Comparison of ENCODE assay signal across 18 cellular contexts in the genomic region with DNA sequence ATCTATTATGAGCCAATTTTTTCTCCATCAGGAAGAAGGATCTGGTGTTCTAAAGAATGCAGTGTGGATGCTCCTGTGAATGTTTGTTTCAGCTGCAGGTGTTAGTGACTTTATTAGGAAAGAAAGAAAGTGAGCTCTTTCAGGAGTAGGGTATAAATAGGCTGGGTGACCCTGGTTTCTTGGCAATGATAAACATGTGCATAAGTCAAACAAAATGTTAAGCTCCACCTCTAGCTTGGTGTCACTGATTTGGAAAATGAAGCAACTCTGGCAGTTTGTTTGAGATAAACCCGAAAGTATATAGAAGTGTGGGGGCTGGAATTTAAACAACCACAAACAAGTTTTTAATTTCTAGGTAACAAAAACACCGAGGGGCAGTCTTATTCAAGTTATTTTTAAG.
DNase-seq lines count a peak whose midpoint lies in the region; ATAC-seq, FAIRE-seq and TF ChIP-seq lines count a peak whose summit lies in the region.
"Had no signal": no experiment of that assay in that cellular context is flagged by ENCODE, and none has a peak within 500 bp of the region (broad histone marks: within the 10 kb centered on the region; RNA-seq: fewer than 3 reads in every experiment).

No MANE protein-coding gene starts in this region.

- intact Hi-C loops in HepG2 (cut with micrococcal nuclease; ENCODE audit: unreplicated experiment) = no loop called here

- no peaks in the 10 kb centered on the region for H3K9me2 ChIP-seq in MM.1S (replicated peaks; ENCODE audit: insufficient read depth, low read length)

- no peak overlapping the region for H2AFZ ChIP-seq in HepG2 (ENCODE audit: low read length)
- no peak overlapping the region for H2AFZ ChIP-seq in MM.1S (ENCODE audit: low read length)
- H2AFZ ChIP-seq: GM23338 had no signal

- H3K4me3 ChIP-seq in liver (ENCODE audit: low read depth in 1 of 3, low read length in 3 of 3) = no peak overlapping the region
- no peak overlapping the region for H3K4me3 ChIP-seq in HepG2 (replicated peaks in 1 of 3; ENCODE audit: insufficient read depth in 1 of 3, low read depth in 2 of 3, low read length in 3 of 3)
- no peak overlapping the region for H3K4me3 ChIP-seq in MM.1S (ENCODE audit: low read length)
- H3K4me3 ChIP-seq: A549, GM23338 had no signal

- H3K4me1 ChIP-seq in liver (ENCODE audit: control insufficient read depth in 4 of 4, insufficient read depth in 4 of 4, low read length in 3 of 4) (no peaks in the 10 kb centered on the region), HepG2 (ENCODE audit: insufficient read depth, low read length) (no peaks in the 10 kb centered on the region; the same call in 1 of the 2 replicates), MM.1S (ENCODE audit: low read length) (peaks cover 20% of the 10 kb centered on the region)
- H3K4me1 ChIP-seq: A549 had no signal

- H3K27ac ChIP-seq in liver (ENCODE audit: low read depth in 1 of 2, low read length in 2 of 2) (no peak overlapping the region), HepG2 (ENCODE audit: extremely low read length, insufficient read depth, low read length) (no peak overlapping the region), MM.1S (ENCODE audit: low read length) (peak overlapping the region; percentile 39; the same call in 1 of the 2 replicates)
- H3K27ac ChIP-seq: A549 had no signal

- peaks cover 0 to 2% (median 0%) of the 10 kb centered on the region in 4 donors for H3K9me3 ChIP-seq in liver (ENCODE audit: control insufficient read depth in 4 of 4, low read length in 3 of 4)
- H3K9me3 ChIP-seq in HepG2 (ENCODE audit: low read length) = no peaks in the 10 kb centered on the region
- H3K9me3 ChIP-seq in MM.1S (replicated peaks; ENCODE audit: insufficient read depth, low read length) = no peaks in the 10 kb centered on the region
- H3K9me3 ChIP-seq: A549 had no signal

- H4K20me1 ChIP-seq in HepG2 (ENCODE audit: insufficient read depth, low read length) = no peaks in the 10 kb centered on the region
- H4K20me1 ChIP-seq in MM.1S (ENCODE audit: insufficient read depth, low read length) = no peaks in the 10 kb centered on the region

- POLR2A ChIA-PET in HepG2 (lab: Yijun Ruan, JAX) = no interaction called here

- 31% methylated on average over 2 of the region's 2 CpGs for WGBS in liver
- 70% methylated on average over 2 of the region's 2 CpGs for WGBS in HepG2 (ENCODE audit: low lambda C conversion rate)

- H3K79me2 ChIP-seq in HepG2 (ENCODE audit: insufficient read depth, low read length) (no peaks in the 10 kb centered on the region), MM.1S (ENCODE audit: low read length) (no peaks in the 10 kb centered on the region)

- H3K27me3 ChIP-seq in liver (ENCODE audit: control insufficient read depth in 4 of 4, insufficient read depth in 4 of 4, low read length in 3 of 4) (peaks cover 0 to 3% (median 0%) of the 10 kb centered on the region in 4 donors), HepG2 (ENCODE audit: control insufficient read depth in 1 of 2, insufficient read depth in 2 of 2, low read length in 2 of 2) (no peaks in the 10 kb centered on the region), MM.1S (replicated peaks; ENCODE audit: insufficient read depth, low read length) (no peaks in the 10 kb centered on the region)

- TF ChIP-seq CTCF in liver (IDR thresholded peaks at IDR 0.05; ENCODE audit: low read depth, low read length, missing input control) = no peak
- TF ChIP-seq CTCF in HepG2 (CRISPR knock-in tag; IDR thresholded peaks at IDR 0.05) = no peak
- no peak for TF ChIP-seq CTCF in MM.1S (IDR thresholded peaks at IDR 0.05; ENCODE audit: low read length)

- no peak overlapping the region for H3K4me2 ChIP-seq in HepG2 (ENCODE audit: low read depth, low read length)
- peak overlapping the region; percentile 13; the same call in 1 of the 2 replicates for H3K4me2 ChIP-seq in MM.1S (ENCODE audit: low read depth, low read length)
- H3K4me2 ChIP-seq: A549, GM23338 had no signal

- in situ Hi-C loops in HepG2 (cut with HindIII; ENCODE audit: extremely low pct_ligation_motif_present, low pct_unique_long_range_greater_than_20kb) = no loop called here

- no peak for TF ChIP-seq RAD21 in liver (IDR thresholded peaks at IDR 0.05)
- TF ChIP-seq RAD21 in HepG2 (CRISPR knock-in tag; IDR thresholded peaks at IDR 0.05) = no peak

- ATAC-seq in HepG2 = no peak
- peak; percentile 40 for ATAC-seq in left lobe of liver
- ATAC-seq: A549; CD8-positive, alpha-beta T cell; GM23338 had no signal

- no peak for FAIRE-seq in HepG2 (lab: Jason Lieb, UNC)
- FAIRE-seq: D721Med, G401.6, GM12892 had no signal

- CTCF ChIA-PET in HepG2 (lab: Yijun Ruan, JAX; ENCODE audit: low intra/inter-chr PET ratio, low total read pairs) = no interaction called here

- TF ChIP-seq EP300 in HepG2 (IDR thresholded peaks at IDR 0.05; ENCODE audit: low read depth in 2 of 2, low read length in 2 of 2) = no peak
- no peak for TF ChIP-seq EP300 in HepG2 (CRISPR knock-in tag; IDR thresholded peaks at IDR 0.05; ENCODE audit: borderline replicate concordance)

- no peak overlapping the region for H3K9ac ChIP-seq in liver (ENCODE audit: low read depth in 1 of 2, low read length in 2 of 2)
- no peak overlapping the region for H3K9ac ChIP-seq in HepG2 (ENCODE audit: insufficient read depth, low read depth, low read length)
- no peak overlapping the region for H3K9ac ChIP-seq in MM.1S (ENCODE audit: low read length)

- BruUV-seq in HepG2 (replicated peaks; lab: Mats Ljungman, UMichigan) = no TSS peak

- H3F3A ChIP-seq in MM.1S (ENCODE audit: insufficient read depth, low read length) = no peaks in the 10 kb centered on the region; the same call in 1 of the 2 replicates

- DNase-seq in HepG2 (ENCODE audit: low spot score) (no peak), MM.1S (no peak), left lobe of liver (ENCODE audit: low spot score) (no peak), NCI-H524 treated with DMSO at 0.1 percent for 48 hours (lab: John Stamatoyannopoulos, UW) (no peak), cortex of kidney (lab: John Stamatoyannopoulos, UW) (no peak)
- DNase-seq in stimulated activated CD4-positive, alpha-beta T cell treated with anti-CD3 and anti-CD28 coated beads, Interleukin-1b, Interleukin-23, amount 100 ng/mL, for 48 hours = no peak
- DNase-seq: CD8-positive, alpha-beta T cell; COR-L47; DMS153; DMS79 treated with DMSO at 0.1 percent for 48 hours; EL; H7 had no signal

- no peak for TF ChIP-seq POLR2A in HepG2 (IDR thresholded peaks at IDR 0.05; ENCODE audit: insufficient read depth in 1 of 2, low read depth in 2 of 2, low read length in 2 of 2)

- no peaks in the 10 kb centered on the region for H3K36me3 ChIP-seq in liver (ENCODE audit: control insufficient read depth in 4 of 4, insufficient read depth in 3 of 4, low read depth in 1 of 4, low read length in 3 of 4)
- no peaks in the 10 kb centered on the region for H3K36me3 ChIP-seq in HepG2 (replicated peaks in 1 of 2; ENCODE audit: control insufficient read depth in 1 of 2, insufficient read depth in 2 of 2, low read length in 2 of 2)
- no peaks in the 10 kb centered on the region for H3K36me3 ChIP-seq in MM.1S (replicated peaks; ENCODE audit: insufficient read depth, low read length)

TF ChIP-seq in liver, 16 proteins besides CTCF, POLR2A, EP300 and RAD21:
- TF ChIP-seq YY1 (IDR thresholded peaks at IDR 0.05) (no peak), SP1 (IDR thresholded peaks at IDR 0.05) (peak; percentile 13)
TF ChIP-seq in liver: peak in this region for 1.

TF ChIP-seq in HepG2, 621 proteins besides CTCF, POLR2A, EP300 and RAD21 (continues in another document):
- TF ChIP-seq SRY (CRISPR knock-in tag; IDR thresholded peaks at IDR 0.05) = no peak
- no peak for TF ChIP-seq HNRNPH1 (optimal IDR thresholded peaks at IDR 0.05; ENCODE audit: low read depth, low read length)
- TF ChIP-seq SIN3A (IDR thresholded peaks at IDR 0.05; ENCODE audit: borderline replicate concordance, low read depth, low read length) = no peak
- TF ChIP-seq CCAR2 (optimal IDR thresholded peaks at IDR 0.05; ENCODE audit: low read depth, low read length) = no peak
- no peak for TF ChIP-seq ZBTB10 (CRISPR knock-in tag; IDR thresholded peaks at IDR 0.05; ENCODE audit: borderline replicate concordance)
